21 cellular contexts compared by ENCODE assay signal in genomic region chr4:69497081-69497480, GRCh38. TPM values are rescaled to one million over a fixed set of nuclear protein-coding genes. Genes with fewer than 3 reads are reported as not detected.
DNase-seq lines count a peak whose midpoint lies in the region; ATAC-seq and TF ChIP-seq lines count a peak whose summit lies in the region.
"Had no signal": no experiment of that assay in that cellular context is flagged by ENCODE, and none has a peak within 500 bp of the region (broad histone marks: within the 10 kb centered on the region; RNA-seq: fewer than 3 reads in every experiment).

No MANE protein-coding gene starts in this region.

- no peaks in the 10 kb centered on the region for H3K79me1 ChIP-seq in mesenchymal stem cell (replicated peaks; ENCODE audit: low read length, poor library complexity, severe bottlenecking)

- H3K18ac ChIP-seq in mesenchymal stem cell (ENCODE audit: low read depth in 1 of 2, low read length in 2 of 2): no peak overlapping the region

- H3K4me3 ChIP-seq in ACC112 (ENCODE audit: low read depth, low read length) (no peak overlapping the region), brain microvascular endothelial cell (ENCODE audit: low read depth, low read length) (no peak overlapping the region), mesenchymal stem cell (ENCODE audit: insufficient read depth in 1 of 2, low read depth in 1 of 2, low read length in 2 of 2) (no peak overlapping the region)

- no peak overlapping the region for H2BK15ac ChIP-seq in mesenchymal stem cell (ENCODE audit: low read depth, poor library complexity, severe bottlenecking)

- H3K4ac ChIP-seq in mesenchymal stem cell (ENCODE audit: low read depth in 1 of 2, low read length in 2 of 2): no peak overlapping the region

- no peak overlapping the region for H4K8ac ChIP-seq in mesenchymal stem cell (ENCODE audit: low read length)

- TF ChIP-seq CTCF in brain microvascular endothelial cell (IDR thresholded peaks at IDR 0.05; ENCODE audit: low read depth, low read length, missing control alignments): no peak

- no peak overlapping the region for H2BK12ac ChIP-seq in mesenchymal stem cell (ENCODE audit: low read length in 2 of 2)

- in situ Hi-C loops in brain microvascular endothelial cell (cut with HindIII; ENCODE audit: low pct_ligation_motif_present, low sequenced_read_pairs): no loop called here

- no peak overlapping the region for H2BK5ac ChIP-seq in mesenchymal stem cell (ENCODE audit: low read depth, low read length, poor library complexity, severe bottlenecking)

- H3K4me1 ChIP-seq in ACC112 (ENCODE audit: control insufficient read depth, insufficient read depth, low read length, unreplicated experiment) (peaks cover 8% of the 10 kb centered on the region), mesenchymal stem cell (ENCODE audit: control insufficient read depth, insufficient read depth, low read depth, low read length) (peaks cover 1% of the 10 kb centered on the region)

- H3K9ac ChIP-seq in mesenchymal stem cell (ENCODE audit: low read length): no peak overlapping the region

- no peaks in the 10 kb centered on the region for H3K79me2 ChIP-seq in ACC112 (ENCODE audit: control insufficient read depth, insufficient read depth, low read length, unreplicated experiment)

- H3K27ac ChIP-seq in ACC112 (ENCODE audit: low read depth, low read length): peak overlapping the region; percentile 35; the same call in 1 of the 2 replicates
- no peak overlapping the region for H3K27ac ChIP-seq in brain microvascular endothelial cell
- H3K27ac ChIP-seq in mesenchymal stem cell (ENCODE audit: low read length, poor library complexity, severe bottlenecking): peak overlapping the region; percentile 49
- H3K27ac ChIP-seq: epithelial cell of prostate had no signal

- no peak overlapping the region for H3K23ac ChIP-seq in mesenchymal stem cell (ENCODE audit: low read length in 2 of 2)

- DNase-seq in NCI-H226 (peak; percentile 78), brain microvascular endothelial cell (peak; percentile 20), mesenchymal stem cell (peak; percentile 48), HPDE6-E6E7 (ENCODE audit: extremely low spot score) (no peak)
- DNase-seq: activated CD4-positive, alpha-beta T cell treated with anti-CD3 and anti-CD28 coated beads, Interleukin-2, amount 10 ng/mL, durations not matched to agents 7 days and 5 days; activated naive CD4-positive, alpha-beta T cell treated with Interleukin-2 at 50 U/mL for 16 hours; aorta; CD8-positive, alpha-beta memory T cell; cortex of kidney; HCEC 1CT; head of caudate nucleus; NCI-H1930; NCI-H524; right lobe of liver; stimulated activated CD4-positive, alpha-beta T cell treated with anti-CD3 and anti-CD28 coated beads, Interleukin-2, amount 100 ng/mL, for 24 hours had no signal

- H4K91ac ChIP-seq in mesenchymal stem cell (ENCODE audit: low read length): no peak overlapping the region

- H2AFZ ChIP-seq in ACC112 (ENCODE audit: low read length, unreplicated experiment): no peak overlapping the region
- no peak overlapping the region for H2AFZ ChIP-seq in mesenchymal stem cell (ENCODE audit: low read depth, low read length)

- no peak for ATAC-seq in GM18909 (IDR thresholded peaks at IDR 0.05; ENCODE audit: poor library complexity, unreplicated experiment)
- no peak for ATAC-seq in HG02571 (IDR thresholded peaks at IDR 0.05; ENCODE audit: unreplicated experiment)
- no peak for ATAC-seq in HG03139 (IDR thresholded peaks at IDR 0.05; ENCODE audit: unreplicated experiment)
- ATAC-seq: right lobe of liver had no signal

- H2AK5ac ChIP-seq in mesenchymal stem cell (ENCODE audit: low read length, severe bottlenecking): no peak overlapping the region

- H3K4me2 ChIP-seq in mesenchymal stem cell (ENCODE audit: low read length, poor library complexity, severe bottlenecking): no peak overlapping the region

- H2BK120ac ChIP-seq in mesenchymal stem cell (ENCODE audit: low read depth, low read length): no peak overlapping the region

- no peaks in the 10 kb centered on the region for H3K9me3 ChIP-seq in mesenchymal stem cell (ENCODE audit: control insufficient read depth, low read length)
- H3K9me3 ChIP-seq: right lobe of liver had no signal

- H3K27me3 ChIP-seq in ACC112 (ENCODE audit: insufficient read depth, low read length): no peaks in the 10 kb centered on the region
- no peaks in the 10 kb centered on the region for H3K27me3 ChIP-seq in brain microvascular endothelial cell (replicated peaks)
- no peaks in the 10 kb centered on the region for H3K27me3 ChIP-seq in mesenchymal stem cell (ENCODE audit: control insufficient read depth in 1 of 2, insufficient read depth in 1 of 2, low read length in 2 of 2)
- H3K27me3 ChIP-seq: right lobe of liver had no signal

- H3K36me3 ChIP-seq in ACC112 (ENCODE audit: insufficient read depth, low read length): no peaks in the 10 kb centered on the region
- no peaks in the 10 kb centered on the region for H3K36me3 ChIP-seq in brain microvascular endothelial cell (replicated peaks)
- H3K36me3 ChIP-seq in mesenchymal stem cell (ENCODE audit: control insufficient read depth in 1 of 2, insufficient read depth in 2 of 2, low read depth in 1 of 2, low read length in 2 of 2): no peaks in the 10 kb centered on the region

- no peak overlapping the region for H3K14ac ChIP-seq in mesenchymal stem cell (ENCODE audit: low read length in 2 of 2)

RNA-seq across cellular contexts. Expression of gene UGT2B4, which starts 1.4 kb away (rescaled TPM):
- polyA plus RNA-seq in mesenchymal stem cell (2013, experiment 1 of 2): not detected
- polyA plus RNA-seq in mesenchymal stem cell (2013, experiment 2 of 2): not detected
- polyA plus RNA-seq: AG04450; aorta; CD8-positive, alpha-beta memory T cell had no signal
